Comparison of ENCODE assay signal across 1 cellular context in genomic region chr3:129553771-129554170, GRCh38.
TF ChIP-seq lines count a peak whose summit lies in the region.

No MANE protein-coding gene starts in this region.

TF ChIP-seq in GM23338, 12 proteins besides CTCF, POLR2A, EP300 and RAD21 (continued from another document):
- no peak for TF ChIP-seq ZNF462 (CRISPR knock-in tag; IDR thresholded peaks at IDR 0.05)
- no peak for TF ChIP-seq EZH2 (IDR thresholded peaks at IDR 0.05; ENCODE audit: low read depth, unreplicated experiment)
- no peak for TF ChIP-seq JUNB (IDR thresholded peaks at IDR 0.05; ENCODE audit: unreplicated experiment)
